16 cellular contexts compared by ENCODE assay signal in the genomic region with DNA sequence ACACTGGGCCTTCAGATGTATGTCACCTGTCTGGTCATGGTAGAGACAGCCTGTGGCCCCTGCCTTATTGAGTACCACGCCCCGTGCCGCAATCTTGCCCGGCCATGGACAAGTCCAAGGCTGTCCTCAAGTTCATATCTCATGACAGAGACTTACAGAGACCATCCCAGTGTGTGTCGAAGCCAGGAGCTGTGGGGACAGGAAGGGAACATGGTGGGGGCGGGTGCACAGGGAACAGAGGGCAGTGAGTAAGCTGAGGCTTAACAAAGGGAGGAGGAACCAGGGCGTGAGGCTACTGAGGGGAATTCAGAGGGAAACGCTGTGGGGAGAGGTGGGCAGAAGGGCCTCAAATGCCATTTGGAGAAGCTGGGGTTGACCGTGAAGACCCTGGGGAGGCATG.
"Had no signal": no experiment of that assay in that cellular context is flagged by ENCODE, and none has a peak within 500 bp of the region (broad histone marks: within the 10 kb centered on the region; RNA-seq: fewer than 3 reads in every experiment).

No MANE protein-coding gene starts in this region.

- H3K36me3 ChIP-seq: brain microvascular endothelial cell, left lung, prostate gland, sigmoid colon, thoracic aorta had no signal

- H3K27ac ChIP-seq: brain microvascular endothelial cell, prostate gland, sigmoid colon, thoracic aorta had no signal

- H3K9me3 ChIP-seq: left lung, prostate gland, sigmoid colon, thoracic aorta had no signal

- H3K27me3 ChIP-seq: brain microvascular endothelial cell had no signal

- H3K4me3 ChIP-seq: left lung, prostate gland, sigmoid colon, thoracic aorta had no signal

- H3K9me3 Mint-ChIP-seq: mesothelial cell of epicardium; stimulated activated naive CD8-positive, alpha-beta T cell treated with anti-CD3 and anti-CD28 coated beads, Interleukin-15, Interleukin-2, amounts not matched to agents 100 ng/mL and 50 ng/mL, for 24 hours had no signal

- H3K4me1 ChIP-seq: prostate gland had no signal

- H3K27ac Mint-ChIP-seq: mesothelial cell of epicardium; stimulated activated naive CD8-positive, alpha-beta T cell treated with anti-CD3 and anti-CD28 coated beads, Interleukin-15, Interleukin-2, amounts not matched to agents 100 ng/mL and 50 ng/mL, for 24 hours had no signal

- FAIRE-seq: endometrium, islet of Langerhans had no signal

- H3K4me3 Mint-ChIP-seq: mesothelial cell of epicardium; stimulated activated naive CD8-positive, alpha-beta T cell treated with anti-CD3 and anti-CD28 coated beads, Interleukin-15, Interleukin-2, amounts not matched to agents 100 ng/mL and 50 ng/mL, for 24 hours had no signal

- H3K36me3 Mint-ChIP-seq: mesothelial cell of epicardium had no signal

- DNase-seq: activated CD4-positive, alpha-beta T cell treated with anti-CD3 and anti-CD28 coated beads, Interleukin-2, amount 50 U/mL, for 4 hours; activated naive CD4-positive, alpha-beta T cell treated with anti-CD3 and anti-CD28 coated beads, Interleukin-2, amount 50 U/mL, for 16 hours; activated T-cell treated with anti-CD3 and anti-CD28 coated beads, Interleukin-2, amount 50 U/mL, for 1 hour; brain microvascular endothelial cell; foreskin melanocyte; head of caudate nucleus; left lung; sigmoid colon; stimulated activated CD4-positive, alpha-beta T cell treated with anti-CD3 and anti-CD28 coated beads, Interleukin-4, amount 100 ng/mL, for 1 hour; stimulated activated CD8-positive, alpha-beta memory T cell treated with anti-CD3 and anti-CD28 coated beads, Interleukin-4, amount 100 ng/mL, for 48 hours had no signal
